In genomic region chr3:40930131-40930538, GRCh38 we compare ENCODE assay signal across 13 cellular contexts.
DNase-seq lines count a peak whose midpoint lies in the region; ATAC-seq, FAIRE-seq and TF ChIP-seq lines count a peak whose summit lies in the region.
"Had no signal": no experiment of that assay in that cellular context is flagged by ENCODE, and none has a peak within 500 bp of the region (broad histone marks: within the 10 kb centered on the region; RNA-seq: fewer than 3 reads in every experiment).

No MANE protein-coding gene starts in this region.

- no peak overlapping the region for H3K27ac Mint-ChIP-seq in activated T-helper 1 cell treated with anti-CD3 and anti-CD28 coated beads, Interleukin-12 subunit alpha, Interleukin-12 subunit beta, Interleukin-2, Interleukin-4 antibody, amounts not matched to agents 30 ng/mL and 10 ng/mL and 1 ng/mL, durations not matched to agents 14 hours and 24 hours and 36 hours
- H3K27ac Mint-ChIP-seq: neural progenitor cell; stimulated activated naive CD8-positive, alpha-beta T cell treated with anti-CD3 and anti-CD28 coated beads, Interleukin-15, Interleukin-2, amounts not matched to agents 100 ng/mL and 50 ng/mL, for 24 hours had no signal

- H3K4me3 ChIP-seq in OCI-LY3 (ENCODE audit: low read length) (no peak overlapping the region), fibroblast of mammary gland (ENCODE audit: control insufficient read depth, low read depth, low read length) (no peak overlapping the region), pancreas (no peak overlapping the region)
- H3K4me3 ChIP-seq: neural progenitor cell had no signal

- peaks cover 22% of the 10 kb centered on the region for H3K27me3 Mint-ChIP-seq in activated T-helper 1 cell treated with anti-CD3 and anti-CD28 coated beads, Interleukin-12 subunit alpha, Interleukin-12 subunit beta, Interleukin-2, Interleukin-4 antibody, amounts not matched to agents 30 ng/mL and 10 ng/mL and 1 ng/mL, durations not matched to agents 14 hours and 24 hours and 36 hours (ENCODE audit: insufficient read depth)

- H3K4me1 Mint-ChIP-seq in activated T-helper 1 cell treated with anti-CD3 and anti-CD28 coated beads, Interleukin-12 subunit alpha, Interleukin-12 subunit beta, Interleukin-2, Interleukin-4 antibody, amounts not matched to agents 30 ng/mL and 10 ng/mL and 1 ng/mL, durations not matched to agents 14 hours and 24 hours and 36 hours (ENCODE audit: low read depth), result no peaks in the 10 kb centered on the region

- H3K36me3 Mint-ChIP-seq in activated T-helper 1 cell treated with anti-CD3 and anti-CD28 coated beads, Interleukin-12 subunit alpha, Interleukin-12 subunit beta, Interleukin-2, Interleukin-4 antibody, amounts not matched to agents 30 ng/mL and 10 ng/mL and 1 ng/mL, durations not matched to agents 14 hours and 24 hours and 36 hours (ENCODE audit: low read depth), result no peaks in the 10 kb centered on the region
- H3K36me3 Mint-ChIP-seq: neural progenitor cell had no signal

- peak; percentile 23 for TF ChIP-seq CTCF in OCI-LY3 (IDR thresholded peaks at IDR 0.05; ENCODE audit: low read depth, low read length)
- peak; percentile 2 for TF ChIP-seq CTCF in fibroblast of mammary gland (conservative IDR thresholded peaks at IDR 0.05; ENCODE audit: control insufficient read depth, insufficient read depth, low read depth, low read length)
- TF ChIP-seq CTCF in pancreas (IDR thresholded peaks at IDR 0.05), result no peak

- peaks cover 3% of the 10 kb centered on the region for H3K9me3 Mint-ChIP-seq in activated T-helper 1 cell treated with anti-CD3 and anti-CD28 coated beads, Interleukin-12 subunit alpha, Interleukin-12 subunit beta, Interleukin-2, Interleukin-4 antibody, amounts not matched to agents 30 ng/mL and 10 ng/mL and 1 ng/mL, durations not matched to agents 14 hours and 24 hours and 36 hours

- H3K4me3 Mint-ChIP-seq in activated T-helper 1 cell treated with anti-CD3 and anti-CD28 coated beads, Interleukin-12 subunit alpha, Interleukin-12 subunit beta, Interleukin-2, Interleukin-4 antibody, amounts not matched to agents 30 ng/mL and 10 ng/mL and 1 ng/mL, durations not matched to agents 14 hours and 24 hours and 36 hours, result no peak overlapping the region
- H3K4me3 Mint-ChIP-seq: neural progenitor cell; stimulated activated naive CD8-positive, alpha-beta T cell treated with anti-CD3 and anti-CD28 coated beads, Interleukin-15, Interleukin-2, amounts not matched to agents 100 ng/mL and 50 ng/mL, for 24 hours had no signal

- H3K9me3 ChIP-seq in OCI-LY3 (ENCODE audit: insufficient read depth, low read length), result no peaks in the 10 kb centered on the region
- H3K9me3 ChIP-seq in pancreas, result no peaks in the 10 kb centered on the region

- ATAC-seq in pancreas, result peak; percentile 68 to 87 (median 82)

- no peaks in the 10 kb centered on the region for H3K79me2 ChIP-seq in OCI-LY3 (ENCODE audit: low read length)

- no peaks in the 10 kb centered on the region for H3K36me3 ChIP-seq in OCI-LY3 (replicated peaks; ENCODE audit: low read depth, low read length)
- no peaks in the 10 kb centered on the region for H3K36me3 ChIP-seq in pancreas
- H3K36me3 ChIP-seq: neural progenitor cell had no signal

- H3K4me2 ChIP-seq in OCI-LY3 (ENCODE audit: low read length), result no peak overlapping the region
- H3K4me2 ChIP-seq: neural progenitor cell had no signal

- no peak overlapping the region for H3K9ac ChIP-seq in OCI-LY3 (ENCODE audit: low read length)
- H3K9ac ChIP-seq: neural progenitor cell had no signal

- H3K4me1 ChIP-seq in OCI-LY3 (ENCODE audit: low read length) (0 out of 2 replicates have a peak, but pooled peaks cover 2% of the 10 kb centered on the region), pancreas (peaks cover 0 to 5% (median 2%) of the 10 kb centered on the region in 3 donors)

- H2AFZ ChIP-seq in OCI-LY3 (ENCODE audit: low read depth, low read length), result no peak overlapping the region
- H2AFZ ChIP-seq: neural progenitor cell had no signal

- no peaks in the 10 kb centered on the region for H4K20me1 ChIP-seq in OCI-LY3 (ENCODE audit: insufficient read depth, low read length)

- DNase-seq in HT1080 (ENCODE audit: low read depth) (peak; percentile 22), fibroblast of mammary gland (ENCODE audit: low read depth) (peak; percentile 4), pancreas (peak in 3 of 6 donors; percentile 14 to 61 (median 41)), urothelium cell line (ENCODE audit: low spot score) (no peak), iPS-NIHi7 (ENCODE audit: extremely low spot score) (no peak), H4 (ENCODE audit: low spot score) (no peak)
- no peak for DNase-seq in activated T-helper 1 cell treated with anti-CD3 and anti-CD28 coated beads, Interleukin-12 subunit alpha, Interleukin-12 subunit beta, Interleukin-2, Interleukin-4 antibody, amounts not matched to agents 30 ng/mL and 10 ng/mL and 1 ng/mL, durations not matched to agents 14 hours and 24 hours and 36 hours (ENCODE audit: low spot score)
- DNase-seq: activated T-cell treated with anti-CD3 and anti-CD28 coated beads for 4 hours, NCI-H1694 had no signal

- H3K27me3 ChIP-seq in OCI-LY3 (ENCODE audit: low read depth, low read length) (peaks cover 10% of the 10 kb centered on the region), pancreas (no peaks in the 10 kb centered on the region)
- H3K27me3 ChIP-seq: neural progenitor cell had no signal

- intact Hi-C loops in pancreas (cut with DNase I), result no loop called here
- intact Hi-C loops in activated T-helper 1 cell treated with anti-CD3 and anti-CD28 coated beads, Interleukin-12 subunit alpha, Interleukin-12 subunit beta, Interleukin-2, Interleukin-4 antibody, amounts not matched to agents 30 ng/mL and 10 ng/mL and 1 ng/mL, durations not matched to agents 14 hours and 24 hours and 36 hours (cut with micrococcal nuclease), result no loop called here

- FAIRE-seq in pancreas (lab: Jason Lieb, UNC), result no peak
- FAIRE-seq in urothelium cell line (lab: Jason Lieb, UNC), result no peak
- FAIRE-seq: astrocyte had no signal

- H3K27ac ChIP-seq in OCI-LY3 (ENCODE audit: low read length), result no peak overlapping the region
- H3K27ac ChIP-seq in pancreas, result no peak overlapping the region
- H3K27ac ChIP-seq: neural progenitor cell had no signal

Comparison
In these comparisons a context has a peak if more than half of its experiments do, and no peak if none do; other contexts are left out.
1. DNase-seq: peak in HT1080 (single experiment) and fibroblast of mammary gland (single experiment); none in urothelium cell line (single experiment), iPS-NIHi7 (single experiment), H4 (single experiment) and activated T-helper 1 cell treated with anti-CD3 and anti-CD28 coated beads, Interleukin-12 subunit alpha, Interleukin-12 subunit beta, Interleukin-2, Interleukin-4 antibody, amounts not matched to agents 30 ng/mL and 10 ng/mL and 1 ng/mL, durations not matched to agents 14 hours and 24 hours and 36 hours (single experiment).
2. CTCF ChIP-seq: peak in OCI-LY3 (single experiment) and fibroblast of mammary gland (single experiment); none in pancreas (0 of 4).